1 cellular context compared by ENCODE assay signal in the genomic region with DNA sequence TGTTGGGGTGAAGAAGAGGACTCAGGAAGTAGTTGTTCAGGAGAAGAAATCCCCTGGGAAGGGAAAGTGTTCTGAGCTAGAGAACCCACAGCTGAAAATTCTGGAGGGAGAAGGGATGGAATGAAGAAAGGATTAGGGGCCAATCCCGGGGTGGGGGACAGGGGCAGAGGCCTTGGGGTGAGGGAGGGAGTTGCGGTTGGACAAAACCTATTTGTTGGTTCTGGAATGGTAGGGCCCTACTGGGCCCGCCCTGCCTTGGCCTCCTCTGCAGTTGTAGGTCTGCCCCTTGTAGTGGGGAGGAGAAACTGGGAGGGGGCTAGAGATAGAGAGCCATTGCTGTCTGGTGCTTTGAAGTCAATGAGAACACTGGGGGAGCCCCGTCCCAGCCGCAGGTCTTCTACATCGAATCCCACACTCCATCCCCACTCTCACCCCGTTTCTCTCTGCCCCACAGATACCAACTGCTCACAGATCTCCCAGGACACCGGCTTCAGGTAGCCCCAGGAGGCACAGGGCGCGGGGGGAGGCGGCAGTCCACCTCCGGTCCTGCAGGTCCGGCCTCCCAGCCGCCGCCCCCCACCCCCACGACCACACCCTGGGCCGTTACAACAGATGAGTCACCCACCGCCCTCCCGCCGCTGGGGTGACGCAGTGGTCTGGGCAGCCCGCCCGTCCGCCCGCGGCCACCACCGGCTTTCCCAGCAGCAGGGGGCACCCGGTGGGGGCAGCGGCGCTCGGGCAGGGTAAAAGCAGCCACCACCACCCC.
TF ChIP-seq lines count a peak whose summit lies in the region.

No MANE protein-coding gene starts in this region.

TF ChIP-seq in K562, 482 proteins besides CTCF, POLR2A, EP300 and RAD21 (continued from another document):
- TF ChIP-seq, protein P1, sequence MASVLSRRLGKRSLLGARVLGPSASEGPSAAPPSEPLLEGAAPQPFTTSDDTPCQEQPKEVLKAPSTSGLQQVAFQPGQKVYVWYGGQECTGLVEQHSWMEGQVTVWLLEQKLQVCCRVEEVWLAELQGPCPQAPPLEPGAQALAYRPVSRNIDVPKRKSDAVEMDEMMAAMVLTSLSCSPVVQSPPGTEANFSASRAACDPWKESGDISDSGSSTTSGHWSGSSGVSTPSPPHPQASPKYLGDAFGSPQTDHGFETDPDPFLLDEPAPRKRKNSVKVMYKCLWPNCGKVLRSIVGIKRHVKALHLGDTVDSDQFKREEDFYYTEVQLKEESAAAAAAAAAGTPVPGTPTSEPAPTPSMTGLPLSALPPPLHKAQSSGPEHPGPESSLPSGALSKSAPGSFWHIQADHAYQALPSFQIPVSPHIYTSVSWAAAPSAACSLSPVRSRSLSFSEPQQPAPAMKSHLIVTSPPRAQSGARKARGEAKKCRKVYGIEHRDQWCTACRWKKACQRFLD (CRISPR knock-in tag; IDR thresholded peaks at IDR 0.05), result peak; percentile 66; the same call in 1 of the 2 replicates
- peak; percentile 59; the same call in 1 of the 2 replicates for TF ChIP-seq MBD2 (IDR thresholded peaks at IDR 0.05; ENCODE audit: borderline replicate concordance, low read depth)
- no peak for TF ChIP-seq ZNF146 (CRISPR knock-in tag; IDR thresholded peaks at IDR 0.05; ENCODE audit: unreplicated experiment)
- no peak for TF ChIP-seq ZNF77 (CRISPR knock-in tag; IDR thresholded peaks at IDR 0.05)
- no peak for TF ChIP-seq TAF15 (IDR thresholded peaks at IDR 0.05; ENCODE audit: low read depth, low read length)
- TF ChIP-seq NELFE (IDR thresholded peaks at IDR 0.05; ENCODE audit: insufficient read depth, insufficient read length), result no peak
- no peak for TF ChIP-seq TFAM (CRISPR knock-in tag; conservative IDR thresholded peaks at IDR 0.05)
- TF ChIP-seq HDAC1 (IDR thresholded peaks at IDR 0.05), result peak in 1 of 2 experiments; percentile 51; a peak in 1 of 4 replicates
- no peak for TF ChIP-seq SOX6 (IDR thresholded peaks at IDR 0.05)
- no peak for TF ChIP-seq TEAD4 (IDR thresholded peaks at IDR 0.05; ENCODE audit: low read length)
- TF ChIP-seq TEAD4 (CRISPR knock-in tag; IDR thresholded peaks at IDR 0.05; ENCODE audit: borderline replicate concordance), result no peak
- TF ChIP-seq ZNF224 (CRISPR knock-in tag; IDR thresholded peaks at IDR 0.05), result no peak
- no peak for TF ChIP-seq ZC3H11A (IDR thresholded peaks at IDR 0.05; ENCODE audit: low read depth, low read length)
- TF ChIP-seq, protein P2, sequence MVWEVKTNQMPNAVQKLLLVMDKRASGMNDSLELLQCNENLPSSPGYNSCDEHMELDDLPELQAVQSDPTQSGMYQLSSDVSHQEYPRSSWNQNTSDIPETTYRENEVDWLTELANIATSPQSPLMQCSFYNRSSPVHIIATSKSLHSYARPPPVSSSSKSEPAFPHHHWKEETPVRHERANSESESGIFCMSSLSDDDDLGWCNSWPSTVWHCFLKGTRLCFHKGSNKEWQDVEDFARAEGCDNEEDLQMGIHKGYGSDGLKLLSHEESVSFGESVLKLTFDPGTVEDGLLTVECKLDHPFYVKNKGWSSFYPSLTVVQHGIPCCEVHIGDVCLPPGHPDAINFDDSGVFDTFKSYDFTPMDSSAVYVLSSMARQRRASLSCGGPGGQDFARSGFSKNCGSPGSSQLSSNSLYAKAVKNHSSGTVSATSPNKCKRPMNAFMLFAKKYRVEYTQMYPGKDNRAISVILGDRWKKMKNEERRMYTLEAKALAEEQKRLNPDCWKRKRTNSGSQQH (CRISPR knock-in tag; IDR thresholded peaks at IDR 0.05), result no peak
- TF ChIP-seq TBL1XR1 (IDR thresholded peaks at IDR 0.05; ENCODE audit: low read length in 2 of 2), result peak; percentile 64 to 69; a peak in 2 of 4 replicates
- no peak for TF ChIP-seq ESRRB (CRISPR knock-in tag; IDR thresholded peaks at IDR 0.05; ENCODE audit: borderline replicate concordance)
- TF ChIP-seq, protein P3, sequence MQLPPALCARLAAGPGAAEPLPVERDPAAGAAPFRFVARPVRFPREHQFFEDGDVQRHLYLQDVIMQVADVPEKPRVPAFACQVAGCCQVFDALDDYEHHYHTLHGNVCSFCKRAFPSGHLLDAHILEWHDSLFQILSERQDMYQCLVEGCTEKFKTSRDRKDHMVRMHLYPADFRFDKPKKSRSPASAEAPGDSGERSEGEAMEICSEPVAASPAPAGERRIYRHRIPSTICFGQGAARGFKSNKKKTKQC (CRISPR knock-in tag; IDR thresholded peaks at IDR 0.05), result no peak
- TF ChIP-seq JUN (IDR thresholded peaks at IDR 0.05; ENCODE audit: borderline replicate concordance, low read depth, low read length), result peak; percentile 95
- peak; percentile 56; the same call in 1 of the 2 replicates for TF ChIP-seq JUN (CRISPR knock-in tag; IDR thresholded peaks at IDR 0.05; ENCODE audit: borderline replicate concordance)
- TF ChIP-seq THRAP3 (IDR thresholded peaks at IDR 0.05; ENCODE audit: borderline replicate concordance), result 0 out of 2 replicates have a peak, but pooled peaks have one; percentile 22
- TF ChIP-seq SMARCA4 (IDR thresholded peaks at IDR 0.05), result peak; percentile 66
- TF ChIP-seq ZNF589 (CRISPR knock-in tag; IDR thresholded peaks at IDR 0.05; ENCODE audit: low read depth), result no peak
- TF ChIP-seq, protein P4, sequence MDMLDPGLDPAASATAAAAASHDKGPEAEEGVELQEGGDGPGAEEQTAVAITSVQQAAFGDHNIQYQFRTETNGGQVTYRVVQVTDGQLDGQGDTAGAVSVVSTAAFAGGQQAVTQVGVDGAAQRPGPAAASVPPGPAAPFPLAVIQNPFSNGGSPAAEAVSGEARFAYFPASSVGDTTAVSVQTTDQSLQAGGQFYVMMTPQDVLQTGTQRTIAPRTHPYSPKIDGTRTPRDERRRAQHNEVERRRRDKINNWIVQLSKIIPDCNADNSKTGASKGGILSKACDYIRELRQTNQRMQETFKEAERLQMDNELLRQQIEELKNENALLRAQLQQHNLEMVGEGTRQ (CRISPR knock-in tag; IDR thresholded peaks at IDR 0.05), result no peak
- TF ChIP-seq ZNF316 (IDR thresholded peaks at IDR 0.05), result peak; percentile 44
- TF ChIP-seq, protein P5, sequence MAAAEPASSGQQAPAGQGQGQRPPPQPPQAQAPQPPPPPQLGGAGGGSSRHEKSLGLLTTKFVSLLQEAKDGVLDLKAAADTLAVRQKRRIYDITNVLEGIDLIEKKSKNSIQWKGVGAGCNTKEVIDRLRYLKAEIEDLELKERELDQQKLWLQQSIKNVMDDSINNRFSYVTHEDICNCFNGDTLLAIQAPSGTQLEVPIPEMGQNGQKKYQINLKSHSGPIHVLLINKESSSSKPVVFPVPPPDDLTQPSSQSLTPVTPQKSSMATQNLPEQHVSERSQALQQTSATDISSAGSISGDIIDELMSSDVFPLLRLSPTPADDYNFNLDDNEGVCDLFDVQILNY (CRISPR knock-in tag; IDR thresholded peaks at IDR 0.05), result no peak
- TF ChIP-seq, protein P6, sequence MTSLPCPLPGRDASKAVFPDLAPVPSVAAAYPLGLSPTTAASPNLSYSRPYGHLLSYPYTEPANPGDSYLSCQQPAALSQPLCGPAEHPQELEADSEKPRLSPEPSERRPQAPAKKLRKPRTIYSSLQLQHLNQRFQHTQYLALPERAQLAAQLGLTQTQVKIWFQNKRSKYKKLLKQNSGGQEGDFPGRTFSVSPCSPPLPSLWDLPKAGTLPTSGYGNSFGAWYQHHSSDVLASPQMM (CRISPR knock-in tag; IDR thresholded peaks at IDR 0.05), result no peak
- TF ChIP-seq ATF7 (IDR thresholded peaks at IDR 0.05), result peak; percentile 86
